ENCODE assay signal across 11 cellular contexts in genomic region chr10:102396751-102397151, GRCh38. TPM values are rescaled to one million over a fixed set of nuclear protein-coding genes. Genes with fewer than 3 reads are reported as not detected.
A peak's percentile ranks its signal among the peaks of the same experiment; 100 is the strongest.
DNase-seq lines count a peak whose midpoint lies in the region; ATAC-seq, FAIRE-seq and TF ChIP-seq lines count a peak whose summit lies in the region.
"Had no signal": no experiment of that assay in that cellular context is flagged by ENCODE, and none has a peak within 500 bp of the region (broad histone marks: within the 10 kb centered on the region; RNA-seq: fewer than 3 reads in every experiment).

No MANE protein-coding gene starts in this region.

- no peak overlapping the region for H2BK20ac ChIP-seq in H9 (ENCODE audit: low read depth, low read length, poor library complexity, severe bottlenecking)

- H3K9me3 ChIP-seq in AG04450 (ENCODE audit: control insufficient read depth, insufficient read depth, low read length), result no peaks in the 10 kb centered on the region; the same call in 1 of the 2 replicates
- no peaks in the 10 kb centered on the region for H3K9me3 ChIP-seq in H9 (ENCODE audit: control insufficient read depth, low read depth, low read length)
- H3K9me3 ChIP-seq in GM12878 (replicated peaks; ENCODE audit: control insufficient read depth, insufficient read depth, low read length), result no peaks in the 10 kb centered on the region; the same call in 2 of the 3 replicates
- no peaks in the 10 kb centered on the region for H3K9me3 ChIP-seq in naive thymus-derived CD4-positive, alpha-beta T cell (ENCODE audit: control insufficient read depth in 2 of 3, low read length in 3 of 3)
- H3K9me3 ChIP-seq: mucosa of descending colon had no signal

- peaks cover 0 to 26% (median 21%) of the 10 kb centered on the region in 3 experiments; a peak in 6 of 7 replicates for H3K36me3 Mint-ChIP-seq in H9 (ENCODE audit: insufficient read depth in 1 of 3, low read depth in 3 of 3)
- peaks cover 0 to 42% (median 4%) of the 10 kb centered on the region in 5 donors for H3K36me3 Mint-ChIP-seq in naive thymus-derived CD4-positive, alpha-beta T cell

- no peaks in the 10 kb centered on the region for H3K79me1 ChIP-seq in H9 (ENCODE audit: insufficient read depth, low read depth, low read length, poor library complexity, severe bottlenecking)

- H3K27me3 ChIP-seq in AG04450 (ENCODE audit: control insufficient read depth, insufficient read depth, low read length) (no peaks in the 10 kb centered on the region), H9 (ENCODE audit: insufficient read depth, low read length) (peaks cover 11% of the 10 kb centered on the region; the same call in 1 of the 2 replicates), GM12878 (replicated peaks in 1 of 2; ENCODE audit: control insufficient read depth in 2 of 2, insufficient read depth in 2 of 2, low read length in 1 of 2) (no peaks in the 10 kb centered on the region)
- no peaks in the 10 kb centered on the region for H3K27me3 ChIP-seq in naive thymus-derived CD4-positive, alpha-beta T cell (ENCODE audit: control insufficient read depth in 2 of 2, insufficient read depth in 2 of 2, low read length in 2 of 2)

- H3K27ac Mint-ChIP-seq in H9, result no peak overlapping the region; a peak in 1 of 7 replicates
- peak overlapping the region; percentile 94 to 100 (median 100) for H3K27ac Mint-ChIP-seq in naive thymus-derived CD4-positive, alpha-beta T cell

- TF ChIP-seq POLR2A in GM12878 (IDR thresholded peaks at IDR 0.05; ENCODE audit: low read depth, low read length), result no peak
- no peak for TF ChIP-seq POLR2A in GM12892 (IDR thresholded peaks at IDR 0.05; ENCODE audit: low read depth, low read length)

- no peak overlapping the region for H3K23ac ChIP-seq in H9 (ENCODE audit: insufficient read length, low read depth, low read length)

- H3K4me1 ChIP-seq in H9 (ENCODE audit: insufficient read depth, low read length), result no peaks in the 10 kb centered on the region
- peaks cover 25% of the 10 kb centered on the region for H3K4me1 ChIP-seq in GM12878 (ENCODE audit: control insufficient read depth, insufficient read depth, low read length)
- peaks cover 25 to 31% of the 10 kb centered on the region in 2 donors for H3K4me1 ChIP-seq in naive thymus-derived CD4-positive, alpha-beta T cell (ENCODE audit: control insufficient read depth in 2 of 2, insufficient read depth in 2 of 2, low read length in 2 of 2)

- H3K23me2 ChIP-seq in H9 (ENCODE audit: insufficient read length, low read depth, low read length, poor library complexity, severe bottlenecking), result peaks cover 17% of the 10 kb centered on the region

- peak overlapping the region; percentile 73 to 79 for H3K4me3 Mint-ChIP-seq in H9
- H3K4me3 Mint-ChIP-seq in naive thymus-derived CD4-positive, alpha-beta T cell, result peak overlapping the region; percentile 91 to 99 (median 96)

- no peak for TF ChIP-seq RAD21 in GM12878 (IDR thresholded peaks at IDR 0.05; ENCODE audit: insufficient read depth, low read depth, low read length)

- H4K5ac ChIP-seq in H9 (ENCODE audit: insufficient read length, low read depth, low read length), result no peak overlapping the region

- peaks cover 17 to 33% of the 10 kb centered on the region in 2 experiments for H3K36me3 ChIP-seq in GM12878 (ENCODE audit: control insufficient read depth in 2 of 2, insufficient read depth in 2 of 2, low read length in 1 of 2)
- H3K36me3 ChIP-seq in naive thymus-derived CD4-positive, alpha-beta T cell (ENCODE audit: control insufficient read depth in 2 of 3, insufficient read depth in 3 of 3, low read length in 3 of 3), result peaks cover 0 to 43% (median 9%) of the 10 kb centered on the region in 3 experiments

- intact Hi-C loops in GM12878 (cut with micrococcal nuclease; ENCODE audit: unreplicated experiment), result loop anchor here (10.0 kb wide), 1 partner anchor 248 kb away; the partner anchor contains the start of gene TRIM8
- intact Hi-C loops in naive thymus-derived CD4-positive, alpha-beta T cell (cut with micrococcal nuclease), result loop anchor here (10.0 kb wide), 3 partner anchors 318 to 1728 kb away; partner anchors contain the start of genes ARL3 (in 1 of the 2), SFR1 (in 1 of the 2), SFXN2 (in 1 of the 2) and TAF5 (in 1 of the 2)

- H3K4me3 ChIP-seq in AG04450 (ENCODE audit: low read depth, low read length) (peak overlapping the region; percentile 82), GM12878 (peak overlapping the region; percentile 100)
- peak overlapping the region; percentile 78 for H3K4me3 ChIP-seq in naive thymus-derived CD4-positive, alpha-beta T cell (ENCODE audit: low read length)
- H3K4me3 ChIP-seq: mucosa of descending colon had no signal

- H4K20me1 ChIP-seq in H9 (ENCODE audit: control insufficient read depth, insufficient read depth, insufficient read length), result peaks cover 4% of the 10 kb centered on the region
- H4K20me1 ChIP-seq in GM12878 (ENCODE audit: control insufficient read depth, insufficient read depth), result no peaks in the 10 kb centered on the region; the same call in 1 of the 2 replicates

- no peak overlapping the region for H3K4ac ChIP-seq in H9 (ENCODE audit: low read depth, low read length)

- RAD21 ChIA-PET in GM12878 (lab: Charles Lee; ENCODE audit: unreplicated experiment), result interaction anchor here (1.3 to 5.8 kb wide), 3 partner anchors 13 to 166 kb away, joined by 3 to 33 read pairs (median 4); no protein-coding TSS in a partner anchor

- SMC1A ChIA-PET in GM12878 (lab: Charles Lee; ENCODE audit: uncharacterized antibody, unreplicated experiment), result interaction anchor here (2.8 to 3.8 kb wide), 2 partner anchors 25 to 54 kb away, joined by 10 to 23 read pairs; partner anchors contain the start of gene FBXL15

- no peaks in the 10 kb centered on the region for H3K9me3 Mint-ChIP-seq in H9
- no peaks in the 10 kb centered on the region for H3K9me3 Mint-ChIP-seq in naive thymus-derived CD4-positive, alpha-beta T cell

- no peak overlapping the region for H3K14ac ChIP-seq in H9 (ENCODE audit: insufficient read depth, low read length)

- no peak for FAIRE-seq in GM12878 (lab: Jason Lieb, UNC)
- no peak for FAIRE-seq in GM12892 (lab: Jason Lieb, UNC)
- FAIRE-seq: colon had no signal

- TF ChIP-seq EP300 in GM12878 (IDR thresholded peaks at IDR 0.05; ENCODE audit: borderline replicate concordance in 1 of 2, control insufficient read depth in 1 of 2, low read depth in 2 of 2, low read length in 2 of 2), result no peak

- no peak overlapping the region for H2AK5ac ChIP-seq in H9 (ENCODE audit: insufficient read length, low read length)

- H3K9ac ChIP-seq in H9 (ENCODE audit: extremely low read depth, insufficient read length, low read length) (no peak overlapping the region), GM12878 (ENCODE audit: control insufficient read depth, insufficient read depth, low read length) (peak overlapping the region; percentile 99)

- no peak for DNase-seq in AG04450 (ENCODE audit: low read depth, low spot score)
- DNase-seq in H9, result no peak
- DNase-seq in GM12878 (ENCODE audit: low read depth, low spot score), result no peak
- DNase-seq in naive thymus-derived CD4-positive, alpha-beta T cell, result no peak
- DNase-seq in GM12892 (ENCODE audit: insufficient read length), result no peak
- DNase-seq in 8988T, result no peak
- no peak for DNase-seq in stimulated activated CD4-positive, alpha-beta T cell treated with anti-CD3 and anti-CD28 coated beads, Interleukin-4, amount 100 ng/mL, for 24 hours
- DNase-seq: stimulated activated CD8-positive, alpha-beta memory T cell treated with anti-CD3 and anti-CD28 coated beads, Interleukin-4, amount 100 ng/mL, for 48 hours had no signal

- in situ Hi-C loops in GM12878 (cut with MboI), result no loop called here

- H3T11ph ChIP-seq in H9 (ENCODE audit: low read length), result no peak overlapping the region

- no peak overlapping the region for H3K4me2 ChIP-seq in H9 (ENCODE audit: insufficient read depth, insufficient read length, low read length)
- H3K4me2 ChIP-seq in GM12878 (ENCODE audit: control insufficient read depth, insufficient read depth), result peak overlapping the region; percentile 96

- H3K27ac ChIP-seq in AG04450 (ENCODE audit: low read depth, low read length) (no peak overlapping the region), H9 (ENCODE audit: insufficient read length, low read depth, low read length) (no peak overlapping the region), GM12878 (ENCODE audit: control insufficient read depth, insufficient read depth) (peak overlapping the region; percentile 93)
- peak overlapping the region; percentile 100 for H3K27ac ChIP-seq in naive thymus-derived CD4-positive, alpha-beta T cell (ENCODE audit: low read depth, low read length)

- BruUV-seq in GM12878 (replicated peaks; lab: Mats Ljungman, UMichigan), result no TSS peak

- H2BK12ac ChIP-seq in H9 (ENCODE audit: insufficient read length, low read depth, low read length), result no peak overlapping the region

- TF ChIP-seq CTCF in AG04450 (IDR thresholded peaks at IDR 0.05; ENCODE audit: low read depth, low read length) (no peak), H9 (conservative IDR thresholded peaks at IDR 0.05) (no peak), GM12878 (IDR thresholded peaks at IDR 0.05 in 2 of 3, conservative IDR thresholded peaks at IDR 0.05 in 1 of 3; ENCODE audit: control insufficient read depth in 2 of 3, extremely low read depth in 1 of 3, insufficient read depth in 1 of 3, low read depth in 3 of 3, low read length in 3 of 3) (no peak)

- H2BK120ac ChIP-seq in H9 (ENCODE audit: low read depth, low read length, poor library complexity, severe bottlenecking), result no peak overlapping the region

- POLR2A ChIA-PET in AG04450 (lab: Yijun Ruan, JAX) (interaction anchor here (1.1 kb wide), 1 partner anchor 10 kb away, joined by 3 read pairs; no protein-coding TSS in a partner anchor), GM12878 (lab: Charles Lee) (interaction anchor here (0.5 to 6.1 kb wide), 8 partner anchors 13 to 317 kb away, joined by 3 to 44 read pairs (median 8); partner anchors contain the start of genes ARL3, C10orf95, CUEDC2 and FBXL15)
- POLR2A ChIA-PET in naive thymus-derived CD4-positive, alpha-beta T cell (lab: Charles Lee), result interaction anchor here (0.6 to 9.0 kb wide), 12 partner anchors 8 to 278 kb away, joined by 3 to 90 read pairs (median 4); partner anchors contain the start of genes C10orf95, CUEDC2 and FBXL15

- H3K56ac ChIP-seq in H9 (ENCODE audit: insufficient read length, low read depth, low read length), result no peak overlapping the region

- CTCF ChIA-PET in AG04450 (lab: Charles Lee), result interaction anchor here (0.8 kb wide), 1 partner anchor 8 kb away, joined by 3 read pairs; no protein-coding TSS in a partner anchor
- CTCF ChIA-PET in GM12878 (lab: Yijun Ruan, JAX), result interaction anchor here (0.5 to 12.1 kb wide), 8 partner anchors 9 to 227 kb away, joined by 3 to 90 read pairs (median 6); partner anchors contain the start of gene FBXL15
- CTCF ChIA-PET in naive thymus-derived CD4-positive, alpha-beta T cell (lab: Charles Lee), result interaction anchor here (0.7 to 6.0 kb wide), 6 partner anchors 10 to 167 kb away, joined by 3 to 40 read pairs (median 4); partner anchors contain the start of gene FBXL15

- H3K79me2 ChIP-seq in H9 (ENCODE audit: insufficient read depth, low read length) (no peaks in the 10 kb centered on the region), GM12878 (ENCODE audit: control insufficient read depth, insufficient read depth, low read length) (peaks cover 57% of the 10 kb centered on the region)

- no CpG with 5 or more reads among the region's 10 CpGs for WGBS in H9 (ENCODE audit: extremely low coverage, insufficient read length, low lambda C conversion rate)
- 47% methylated on average over 10 of the region's 10 CpGs for WGBS in GM12878 (ENCODE audit: insufficient coverage, insufficient replicate concordance, low lambda C conversion rate, missing lambda C conversion rate)

- peaks cover 30 to 45% of the 10 kb centered on the region in 2 experiments for H3K4me1 Mint-ChIP-seq in H9
- peaks cover 20 to 52% (median 46%) of the 10 kb centered on the region in 7 donors for H3K4me1 Mint-ChIP-seq in naive thymus-derived CD4-positive, alpha-beta T cell

- H2BK15ac ChIP-seq in H9 (ENCODE audit: low read depth, low read length), result no peak overlapping the region

- ATAC-seq in GM12878 (no peak), HG03442 (IDR thresholded peaks at IDR 0.05; ENCODE audit: unreplicated experiment) (no peak)
- ATAC-seq in naive thymus-derived CD4-positive, alpha-beta T cell, result no peak
- ATAC-seq: mucosa of descending colon had no signal

- H3K18ac ChIP-seq in H9 (ENCODE audit: insufficient read length, low read depth, low read length), result no peak overlapping the region

- no peak overlapping the region for H4K8ac ChIP-seq in H9 (replicated peaks; ENCODE audit: insufficient read length, low read depth, low read length)

- peaks cover 62% of the 10 kb centered on the region for H3K27me3 Mint-ChIP-seq in H9 (ENCODE audit: low read depth)
- H3K27me3 Mint-ChIP-seq in naive thymus-derived CD4-positive, alpha-beta T cell, result no peaks in the 10 kb centered on the region

- H2AFZ ChIP-seq in H9 (ENCODE audit: low read length) (no peak overlapping the region), GM12878 (ENCODE audit: control insufficient read depth, low read depth, low read length) (no peak overlapping the region)

- H4K91ac ChIP-seq in H9 (ENCODE audit: insufficient read length, low read depth, low read length), result no peak overlapping the region

- H2BK5ac ChIP-seq in H9 (ENCODE audit: insufficient read length, low read length), result no peak overlapping the region

RNA-seq across cellular contexts. Expression of gene NFKB2, which starts 1.2 kb away (rescaled TPM):
- polyA plus RNA-seq in AG04450 (2011; rRNA removed), result 26.1 and 29.3 TPM in 2 replicates
- 15.4 and 19.8 TPM in 2 replicates for polyA minus RNA-seq in AG04450 (2011; rRNA and poly(A)+ RNA removed)
- 21.0 and 23.7 TPM in 2 replicates for total RNA-seq in H9 (2021)
- total RNA-seq in GM12878 (2013; cell fraction: nucleolus; rRNA removed), result 150 and 171 TPM in 2 replicates
- 108 and 111 TPM in 2 replicates for total RNA-seq in GM12878 (2014; rRNA removed)
- total RNA-seq in GM12878 (2014; rRNA removed; fragmentation: Illumina TruSeq; extraction: Trizol), result 42.4 and 43.7 TPM in 2 replicates
- total RNA-seq in GM12878 (2021), result 144 and 145 TPM in 2 replicates
- 33.4 TPM for polyA plus RNA-seq in GM12878 (2011; ENCODE audit: low read depth)
- 62.4 and 113 TPM in 2 replicates for polyA plus RNA-seq in GM12878 (2011; rRNA removed)
- polyA plus RNA-seq in GM12878 (2011; cell fraction: cytosol; rRNA removed), result 110 and 124 TPM in 2 replicates
- polyA plus RNA-seq in GM12878 (2011; cell fraction: nucleus; rRNA removed), result 571 and 613 TPM in 2 replicates
- 106 and 129 TPM in 2 replicates for polyA plus RNA-seq in GM12878 (2012)
- 49.9 and 56.4 TPM in 2 replicates for polyA plus RNA-seq in GM12878 (2014; fragmentation: Illumina TruSeq; extraction: Trizol)
- polyA plus RNA-seq in GM12878 (2014; fragmentation: Nextera tagmentation; extraction: Ambion mirVana), result 1 to 10 TPM in 1 of 2 experiments, under 1 TPM in 1; 0.56 to 1.3 TPM
- 109 and 119 TPM in 2 replicates for polyA plus RNA-seq in GM12878 (2014; rRNA removed)
- polyA plus RNA-seq in GM12878 (2016; fragmentation: Nextera tagmentation; extraction: Ambion mirVana), result 10 to 100 TPM; 31.4 to 32.0 TPM
- polyA minus RNA-seq in GM12878 (2011; rRNA and poly(A)+ RNA removed), result 60.3 and 69.0 TPM in 2 replicates
- polyA minus RNA-seq in GM12878 (2011; cell fraction: cytosol; rRNA and poly(A)+ RNA removed), result 39.0 and 44.4 TPM in 2 replicates
- 74.0 and 110 TPM in 2 replicates for polyA minus RNA-seq in GM12878 (2011; cell fraction: nucleus; rRNA and poly(A)+ RNA removed)
- 100 to 1,000 TPM; 146 to 271 (median 222) TPM for total RNA-seq in naive thymus-derived CD4-positive, alpha-beta T cell
- 10 to 100 TPM in 1 of 2 donors, 1 to 10 TPM in 1; 8.7 to 13.1 TPM for polyA plus RNA-seq in naive thymus-derived CD4-positive, alpha-beta T cell
- polyA plus RNA-seq in GM12892 (2012; ENCODE audit: missing spikeins), result 120 TPM

RNA-seq across cellular contexts. Expression of gene PSD, which starts 21.8 kb away (rescaled TPM):
- polyA plus RNA-seq in AG04450 (2011; rRNA removed), result 5.5 and 8.2 TPM in 2 replicates
- 5.6 and 8.5 TPM in 2 replicates for polyA minus RNA-seq in AG04450 (2011; rRNA and poly(A)+ RNA removed)
- 3.4 and 3.6 TPM in 2 replicates for total RNA-seq in H9 (2021)
- 0.83 and 1.1 TPM in 2 replicates for total RNA-seq in GM12878 (2013; cell fraction: nucleolus; rRNA removed)
- total RNA-seq in GM12878 (2014; rRNA removed), result 0.11 and 0.27 TPM in 2 replicates
- 0.09 and 0.18 TPM in 2 replicates for total RNA-seq in GM12878 (2014; rRNA removed; fragmentation: Illumina TruSeq; extraction: Trizol)
- 0.16 and 0.56 TPM in 2 replicates for total RNA-seq in GM12878 (2021)
- polyA plus RNA-seq in GM12878 (2011; ENCODE audit: low read depth), result 0.41 TPM
- polyA plus RNA-seq in GM12878 (2011; rRNA removed), result 0.41 and 0.55 TPM in 2 replicates
- polyA plus RNA-seq in GM12878 (2011; cell fraction: cytosol; rRNA removed), result 0.43 and 0.57 TPM in 2 replicates
- polyA plus RNA-seq in GM12878 (2011; cell fraction: nucleus; rRNA removed), result 3.5 and 3.8 TPM in 2 replicates
- 2.1 and 2.8 TPM in 2 replicates for polyA plus RNA-seq in GM12878 (2012)
- 0.16 TPM in 1 of 2 replicates, not detected in the other for polyA plus RNA-seq in GM12878 (2014; fragmentation: Illumina TruSeq; extraction: Trizol)
- polyA plus RNA-seq in GM12878 (2014; fragmentation: Nextera tagmentation; extraction: Ambion mirVana), result not detected
- polyA plus RNA-seq in GM12878 (2014; rRNA removed), result 0.25 and 0.77 TPM in 2 replicates
- polyA plus RNA-seq in GM12878 (2016; fragmentation: Nextera tagmentation; extraction: Ambion mirVana), result 1 to 10 TPM; 1.7 to 2.0 TPM
- polyA minus RNA-seq in GM12878 (2011; rRNA and poly(A)+ RNA removed), result 0.93 and 0.95 TPM in 2 replicates
- not detected in 2 replicates for polyA minus RNA-seq in GM12878 (2011; cell fraction: cytosol; rRNA and poly(A)+ RNA removed)
- polyA minus RNA-seq in GM12878 (2011; cell fraction: nucleus; rRNA and poly(A)+ RNA removed), result 1.1 TPM in 2 replicates
- total RNA-seq in naive thymus-derived CD4-positive, alpha-beta T cell, result 10 to 100 TPM in 3 of 5 experiments, 1 to 10 TPM in 2; 3.5 to 16.9 (median 11.2) TPM
- 1 to 10 TPM; 3.9 to 4.5 TPM for polyA plus RNA-seq in naive thymus-derived CD4-positive, alpha-beta T cell
- 2.0 TPM for polyA plus RNA-seq in GM12892 (2012; ENCODE audit: missing spikeins)

RNA-seq across cellular contexts. Expression of gene FBXL15, which starts 23.9 kb away (rescaled TPM):
- polyA plus RNA-seq in AG04450 (2011; rRNA removed) (2.7 and 4.3 TPM in 2 replicates), GM12878 (2011; rRNA removed) (1.3 and 3.1 TPM in 2 replicates), GM12878 (2014; fragmentation: Illumina TruSeq; extraction: Trizol) (0.11 and 0.54 TPM in 2 replicates), GM12878 (2014; fragmentation: Nextera tagmentation; extraction: Ambion mirVana) (under 1 TPM; 0.13 to 0.66 TPM), GM12878 (2014; rRNA removed) (12.6 and 15.3 TPM in 2 replicates), GM12878 (2016; fragmentation: Nextera tagmentation; extraction: Ambion mirVana) (10 to 100 TPM; 19.5 to 21.3 TPM)
- 0.74 and 1.5 TPM in 2 replicates for polyA minus RNA-seq in AG04450 (2011; rRNA and poly(A)+ RNA removed)
- total RNA-seq in H9 (2021) (8.4 and 9.1 TPM in 2 replicates), GM12878 (2014; rRNA removed) (13.8 and 14.4 TPM in 2 replicates), GM12878 (2014; rRNA removed; fragmentation: Illumina TruSeq; extraction: Trizol) (1.8 and 1.9 TPM in 2 replicates), GM12878 (2021) (13.5 and 14.7 TPM in 2 replicates)
- total RNA-seq in GM12878 (2013; cell fraction: nucleolus; rRNA removed), result 2.2 TPM in 2 replicates
- polyA plus RNA-seq in GM12878 (2011; ENCODE audit: low read depth), result 2.1 TPM
- polyA plus RNA-seq in GM12878 (2011; cell fraction: cytosol; rRNA removed), result 9.5 and 16.7 TPM in 2 replicates
- polyA plus RNA-seq in GM12878 (2011; cell fraction: nucleus; rRNA removed), result 24.6 and 34.7 TPM in 2 replicates
- 5.9 and 7.7 TPM in 2 replicates for polyA plus RNA-seq in GM12878 (2012)
- 0.73 and 1.8 TPM in 2 replicates for polyA minus RNA-seq in GM12878 (2011; rRNA and poly(A)+ RNA removed)
- 2.9 TPM in 2 replicates for polyA minus RNA-seq in GM12878 (2011; cell fraction: cytosol; rRNA and poly(A)+ RNA removed)
- polyA minus RNA-seq in GM12878 (2011; cell fraction: nucleus; rRNA and poly(A)+ RNA removed), result 3.0 and 3.5 TPM in 2 replicates
- total RNA-seq in naive thymus-derived CD4-positive, alpha-beta T cell, result 10 to 100 TPM; 10.8 to 21.0 (median 14.1) TPM
- 10 to 100 TPM; 26.7 to 40.4 TPM for polyA plus RNA-seq in naive thymus-derived CD4-positive, alpha-beta T cell
- 0.66 TPM for polyA plus RNA-seq in GM12892 (2012; ENCODE audit: missing spikeins)

RNA-seq across cellular contexts. Expression of gene CUEDC2, which starts 35.6 kb away (rescaled TPM):
- polyA plus RNA-seq in AG04450 (2011; rRNA removed), result 61.1 and 68.6 TPM in 2 replicates
- 33.3 and 43.0 TPM in 2 replicates for polyA minus RNA-seq in AG04450 (2011; rRNA and poly(A)+ RNA removed)
- 41.2 and 43.0 TPM in 2 replicates for total RNA-seq in H9 (2021)
- 12.4 and 13.3 TPM in 2 replicates for total RNA-seq in GM12878 (2013; cell fraction: nucleolus; rRNA removed)
- total RNA-seq in GM12878 (2014; rRNA removed), result 66.5 and 67.6 TPM in 2 replicates
- total RNA-seq in GM12878 (2014; rRNA removed; fragmentation: Illumina TruSeq; extraction: Trizol), result 47.8 and 49.6 TPM in 2 replicates
- total RNA-seq in GM12878 (2021), result 82.5 and 85.5 TPM in 2 replicates
- polyA plus RNA-seq in GM12878 (2011; ENCODE audit: low read depth), result 23.2 TPM
- polyA plus RNA-seq in GM12878 (2011; rRNA removed), result 21.7 and 31.5 TPM in 2 replicates
- polyA plus RNA-seq in GM12878 (2011; cell fraction: cytosol; rRNA removed), result 88.8 and 91.7 TPM in 2 replicates
- polyA plus RNA-seq in GM12878 (2011; cell fraction: nucleus; rRNA removed), result 81.7 and 82.8 TPM in 2 replicates
- 53.7 and 56.5 TPM in 2 replicates for polyA plus RNA-seq in GM12878 (2012)
- 34.4 and 84.2 TPM in 2 replicates for polyA plus RNA-seq in GM12878 (2014; fragmentation: Illumina TruSeq; extraction: Trizol)
- 10 to 100 TPM; 20.4 to 45.2 TPM for polyA plus RNA-seq in GM12878 (2014; fragmentation: Nextera tagmentation; extraction: Ambion mirVana)
- polyA plus RNA-seq in GM12878 (2014; rRNA removed), result 75.9 and 88.0 TPM in 2 replicates
- 100 to 1,000 TPM; 116 to 121 TPM for polyA plus RNA-seq in GM12878 (2016; fragmentation: Nextera tagmentation; extraction: Ambion mirVana)
- 8.9 and 26.7 TPM in 2 replicates for polyA minus RNA-seq in GM12878 (2011; rRNA and poly(A)+ RNA removed)
- polyA minus RNA-seq in GM12878 (2011; cell fraction: cytosol; rRNA and poly(A)+ RNA removed), result 10.2 and 11.4 TPM in 2 replicates
- polyA minus RNA-seq in GM12878 (2011; cell fraction: nucleus; rRNA and poly(A)+ RNA removed), result 7.9 and 8.4 TPM in 2 replicates
- 10 to 100 TPM; 27.0 to 69.0 (median 31.9) TPM for total RNA-seq in naive thymus-derived CD4-positive, alpha-beta T cell
- 10 to 100 TPM; 60.1 to 67.2 TPM for polyA plus RNA-seq in naive thymus-derived CD4-positive, alpha-beta T cell
- polyA plus RNA-seq in GM12892 (2012; ENCODE audit: missing spikeins), result 66.9 TPM

RNA-seq across cellular contexts. Expression of gene C10orf95, which starts 54.6 kb away (rescaled TPM):
- polyA plus RNA-seq in AG04450 (2011; rRNA removed) (0.06 TPM in 1 of 2 replicates, not detected in the other), GM12878 (2011; rRNA removed) (0.06 and 0.11 TPM in 2 replicates), GM12878 (2014; fragmentation: Illumina TruSeq; extraction: Trizol) (0.29 TPM in 2 replicates), GM12878 (2014; fragmentation: Nextera tagmentation; extraction: Ambion mirVana) (under 1 TPM; 0.06 to 0.07 TPM), GM12878 (2014; rRNA removed) (0.49 and 0.65 TPM in 2 replicates), GM12878 (2016; fragmentation: Nextera tagmentation; extraction: Ambion mirVana) (under 1 TPM; 0.34 to 0.63 TPM)
- not detected in 2 replicates for polyA minus RNA-seq in AG04450 (2011; rRNA and poly(A)+ RNA removed)
- total RNA-seq in H9 (2021) (not detected in 2 replicates), GM12878 (2014; rRNA removed) (0.60 and 1.1 TPM in 2 replicates), GM12878 (2014; rRNA removed; fragmentation: Illumina TruSeq; extraction: Trizol) (0.09 TPM in 1 of 2 replicates, not detected in the other), GM12878 (2021) (0.19 and 0.33 TPM in 2 replicates)
- 0.69 and 0.98 TPM in 2 replicates for total RNA-seq in GM12878 (2013; cell fraction: nucleolus; rRNA removed)
- not detected for polyA plus RNA-seq in GM12878 (2011; ENCODE audit: low read depth)
- polyA plus RNA-seq in GM12878 (2011; cell fraction: cytosol; rRNA removed), result 0.31 and 0.35 TPM in 2 replicates
- polyA plus RNA-seq in GM12878 (2011; cell fraction: nucleus; rRNA removed), result 0.36 and 0.92 TPM in 2 replicates
- 0.76 and 1.3 TPM in 2 replicates for polyA plus RNA-seq in GM12878 (2012)
- 0.80 and 2.3 TPM in 2 replicates for polyA minus RNA-seq in GM12878 (2011; rRNA and poly(A)+ RNA removed)
- 1.1 TPM in 1 of 2 replicates, not detected in the other for polyA minus RNA-seq in GM12878 (2011; cell fraction: cytosol; rRNA and poly(A)+ RNA removed)
- polyA minus RNA-seq in GM12878 (2011; cell fraction: nucleus; rRNA and poly(A)+ RNA removed), result 2.2 and 4.5 TPM in 2 replicates
- total RNA-seq in naive thymus-derived CD4-positive, alpha-beta T cell, result under 1 TPM in 4 of 5 experiments, not detected in 1; 0.19 to 0.78 (median 0.51) TPM
- polyA plus RNA-seq in naive thymus-derived CD4-positive, alpha-beta T cell, result under 1 TPM; 0.32 to 0.41 TPM
- 0.30 TPM for polyA plus RNA-seq in GM12892 (2012; ENCODE audit: missing spikeins)

Comparison
In these comparisons a context has a peak if more than half of its experiments do, and no peak if none do; other contexts are left out.
1. H3K27ac ChIP-seq: peak in GM12878 (single experiment) and naive thymus-derived CD4-positive, alpha-beta T cell (single experiment); none in AG04450 (single experiment) and H9 (single experiment).
2. H3K27ac Mint-ChIP-seq: peak in naive thymus-derived CD4-positive, alpha-beta T cell (9 of 9); none in H9 (0 of 3).
3. Peak in every context shown above with its lines, with median percentiles within 50 percentile points of each other: H3K4me3 ChIP-seq.